In the genomic region with DNA sequence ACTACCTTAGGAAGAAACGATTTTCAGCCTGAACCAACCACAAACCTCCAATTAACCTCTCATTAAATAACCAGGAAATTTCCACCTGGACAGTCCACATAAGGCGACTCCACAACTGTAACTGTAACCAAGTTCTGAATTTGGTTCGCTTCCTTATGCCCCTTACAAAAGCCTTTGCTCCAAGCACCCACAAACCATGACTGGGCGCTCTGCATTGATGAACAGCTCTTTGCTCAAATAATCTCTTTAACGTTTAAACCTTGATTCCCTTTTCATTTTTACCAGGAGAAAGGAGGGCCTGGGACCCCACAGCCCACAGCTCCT, we compare ENCODE assay signal across 9 cellular contexts. TPM values are rescaled to one million over a fixed set of nuclear protein-coding genes. Genes with fewer than 3 reads are reported as not detected.
DNase-seq lines count a peak whose midpoint lies in the region; TF ChIP-seq lines count a peak whose summit lies in the region.
"Had no signal": no experiment of that assay in that cellular context is flagged by ENCODE, and none has a peak within 500 bp of the region (broad histone marks: within the 10 kb centered on the region; RNA-seq: fewer than 3 reads in every experiment).

No MANE protein-coding gene starts in this region.

- H3K9ac ChIP-seq in SK-N-MC (ENCODE audit: insufficient read length) = peak overlapping the region; percentile 73

- no peaks in the 10 kb centered on the region for H3K9me3 ChIP-seq in HEK293 (ENCODE audit: control insufficient read depth, insufficient read depth, low read depth, low read length)
- H3K9me3 ChIP-seq in SK-N-MC (ENCODE audit: low read depth, low read length) = 0 out of 2 replicates have a peak, but pooled peaks cover 3% of the 10 kb centered on the region
- no peaks in the 10 kb centered on the region for H3K9me3 ChIP-seq in sigmoid colon

- intact Hi-C loops in sigmoid colon (cut with DNase I) = loop anchor here (5.0 kb wide), 1 partner anchor 122 kb away; the partner anchor contains the start of gene ZNF496

- TF ChIP-seq EP300 in sigmoid colon (IDR thresholded peaks at IDR 0.05) = no peak

- WGBS in sigmoid colon, 2 donors = 1% methylated on average over 5 of the region's 5 CpGs

- H3K4me3 ChIP-seq in GM12865 (ENCODE audit: low read depth, low read length) (peak overlapping the region; percentile 98), HEK293 (ENCODE audit: low read depth, low read length) (peak overlapping the region; percentile 71), SK-N-MC (peak overlapping the region; percentile 87), fibroblast of pulmonary artery (replicated peaks; ENCODE audit: low read depth, low read length) (peak overlapping the region; percentile 89), sigmoid colon (peak overlapping the region; percentile 82 to 93 (median 86))

- TF ChIP-seq CTCF in GM12865 (IDR thresholded peaks at IDR 0.05; ENCODE audit: insufficient read depth, low read depth, low read length, missing control alignments) = no peak
- no peak for TF ChIP-seq CTCF in HEK293 (tag by site-specific recombination; IDR thresholded peaks at IDR 0.05)
- TF ChIP-seq CTCF in fibroblast of pulmonary artery (IDR thresholded peaks at IDR 0.05; ENCODE audit: low read length, missing control alignments) = no peak
- TF ChIP-seq CTCF in sigmoid colon (IDR thresholded peaks at IDR 0.05) = no peak

- POLR2A ChIA-PET in HEK293 (lab: Yijun Ruan, JAX) = no interaction called here

- CTCF ChIA-PET in HEK293 (lab: Yijun Ruan, JAX) = no interaction called here

- DNase-seq in GM12865 (ENCODE audit: low read depth) = no peak
- DNase-seq in SK-N-MC (ENCODE audit: low read depth, low spot score) = no peak
- DNase-seq in fibroblast of pulmonary artery (ENCODE audit: low read depth) = no peak
- no peak for DNase-seq in sigmoid colon
- DNase-seq in GM03348 (ENCODE audit: low spot score) = no peak
- no peak for DNase-seq in activated CD4-positive, alpha-beta T cell treated with anti-CD3 and anti-CD28 coated beads, Interleukin-2, amount 50 U/mL, for 1 hour
- no peak for DNase-seq in amygdala (lab: John Stamatoyannopoulos, UW)

- H3K27ac ChIP-seq in HEK293 (ENCODE audit: extremely low read depth, low read depth, low read length) = no peak overlapping the region
- H3K27ac ChIP-seq in SK-N-MC = no peak overlapping the region
- H3K27ac ChIP-seq in sigmoid colon = peak overlapping the region; percentile 85 to 87 (median 86)

- H3K4me1 ChIP-seq in HEK293 (ENCODE audit: control insufficient read depth, insufficient read depth, low read length) = no peaks in the 10 kb centered on the region
- peaks cover 0 to 16% (median 11%) of the 10 kb centered on the region in 4 donors for H3K4me1 ChIP-seq in sigmoid colon

- H3K27me3 ChIP-seq in sigmoid colon = no peaks in the 10 kb centered on the region

- TF ChIP-seq POLR2A in sigmoid colon (IDR thresholded peaks at IDR 0.05) = no peak

- H3K36me3 ChIP-seq in HEK293 (ENCODE audit: control insufficient read depth in 2 of 2, insufficient read depth in 1 of 2, low read length in 2 of 2) = peaks cover 0 to 12% of the 10 kb centered on the region in 2 experiments; a peak in 1 of 3 replicates
- H3K36me3 ChIP-seq in SK-N-MC (ENCODE audit: insufficient read depth, low read length) = peaks cover 8% of the 10 kb centered on the region; the same call in 1 of the 2 replicates
- H3K36me3 ChIP-seq in sigmoid colon = no peaks in the 10 kb centered on the region

TF ChIP-seq in HEK293, 187 proteins besides CTCF, POLR2A, EP300 and RAD21:
- TF ChIP-seq ZNF837 (tag by site-specific recombination; IDR thresholded peaks at IDR 0.05) (no peak), ZNF664 (tag by site-specific recombination; IDR thresholded peaks at IDR 0.05) (no peak)

RNA-seq across cellular contexts. Expression of gene ZNF124, which starts 38.2 kb away (rescaled TPM):
- total RNA-seq in sigmoid colon = 100 to 1,000 TPM in 2 of 4 donors, 10 to 100 TPM in 2; 43.2 to 122 (median 87.2) TPM
- 1 to 10 TPM; 4.5 to 8.4 (median 8.3) TPM for polyA plus RNA-seq in sigmoid colon

RNA-seq across cellular contexts. Expression of gene VN1R5, which starts 45.8 kb away (rescaled TPM):
- total RNA-seq in sigmoid colon = not detected
- polyA plus RNA-seq in sigmoid colon = not detected
- total RNA-seq: temporal lobe had no signal

Comparison
In these comparisons a context has a peak if more than half of its experiments do, and no peak if none do; other contexts are left out.
1. H3K27ac ChIP-seq: peak in sigmoid colon (4 of 4); none in HEK293 (single experiment) and SK-N-MC (single experiment).
2. Peak in every context shown above with its lines, with median percentiles within 50 percentile points of each other: H3K4me3 ChIP-seq.